17 cellular contexts compared by ENCODE assay signal in genomic region chr22:39110631-39111561, GRCh38. TPM values are rescaled to one million over a fixed set of nuclear protein-coding genes. Genes with fewer than 3 reads are reported as not detected.
DNase-seq lines count a peak whose midpoint lies in the region; ATAC-seq and TF ChIP-seq lines count a peak whose summit lies in the region.
"Had no signal": no experiment of that assay in that cellular context is flagged by ENCODE, and none has a peak within 500 bp of the region (broad histone marks: within the 10 kb centered on the region; RNA-seq: fewer than 3 reads in every experiment).

No MANE protein-coding gene starts in this region.

- no peaks in the 10 kb centered on the region for H3K36me3 ChIP-seq in SK-N-SH (replicated peaks in 1 of 2; ENCODE audit: control insufficient read depth in 1 of 2, insufficient read depth in 2 of 2, low read length in 1 of 2)

- H3K9ac ChIP-seq in SK-N-SH = no peak overlapping the region

- no peak for TF ChIP-seq EP300 in SK-N-SH (IDR thresholded peaks at IDR 0.05; ENCODE audit: borderline replicate concordance in 1 of 2, low read depth in 1 of 2, low read length in 1 of 2)

- H3K9me2 ChIP-seq in SK-N-SH = no peaks in the 10 kb centered on the region

- no peaks in the 10 kb centered on the region for H3K36me3 Mint-ChIP-seq in stimulated activated memory B cell treated with anti-CD40 and anti-IgM and Interleukin-4, amounts not matched to agents 10 μg/mL and 1 μg/mL and 100 μg/mL, for 72 hours

- H3K4me3 Mint-ChIP-seq in stimulated activated memory B cell treated with anti-CD40 and anti-IgM and Interleukin-4, amounts not matched to agents 10 μg/mL and 1 μg/mL and 100 μg/mL, for 72 hours = no peak overlapping the region

- H3K4me2 ChIP-seq in SK-N-SH = no peak overlapping the region

- no peak for TF ChIP-seq CTCF in SK-N-SH (IDR thresholded peaks at IDR 0.05)

- no peak overlapping the region for H2AFZ ChIP-seq in SK-N-SH (ENCODE audit: low read depth)

- no peak for TF ChIP-seq RAD21 in SK-N-SH (IDR thresholded peaks at IDR 0.05; ENCODE audit: low read length)

- H3K27ac Mint-ChIP-seq in stimulated activated memory B cell treated with anti-CD40 and anti-IgM and Interleukin-4, amounts not matched to agents 10 μg/mL and 1 μg/mL and 100 μg/mL, for 72 hours = peak overlapping the region; percentile 73

- no peaks in the 10 kb centered on the region for H3K9me3 Mint-ChIP-seq in stimulated activated memory B cell treated with anti-CD40 and anti-IgM and Interleukin-4, amounts not matched to agents 10 μg/mL and 1 μg/mL and 100 μg/mL, for 72 hours

- no peaks in the 10 kb centered on the region for H3K27me3 Mint-ChIP-seq in stimulated activated memory B cell treated with anti-CD40 and anti-IgM and Interleukin-4, amounts not matched to agents 10 μg/mL and 1 μg/mL and 100 μg/mL, for 72 hours

- H3K79me2 ChIP-seq in SK-N-SH (ENCODE audit: insufficient read depth) = no peaks in the 10 kb centered on the region

- no peaks in the 10 kb centered on the region for H3F3A ChIP-seq in SK-N-SH (replicated peaks; ENCODE audit: insufficient read depth)

- H3K4me1 Mint-ChIP-seq in stimulated activated memory B cell treated with anti-CD40 and anti-IgM and Interleukin-4, amounts not matched to agents 10 μg/mL and 1 μg/mL and 100 μg/mL, for 72 hours = peaks cover 46% of the 10 kb centered on the region

- no peaks in the 10 kb centered on the region for H4K20me1 ChIP-seq in SK-N-SH (ENCODE audit: insufficient read depth)

- no peaks in the 10 kb centered on the region for H3K9me3 ChIP-seq in SK-N-SH

- no peak for ATAC-seq in SK-N-SH treated with all-trans-retinoic acid at 6 μM for 48 hours
- ATAC-seq in esophagus mucosa = peak; percentile 76
- ATAC-seq in stimulated activated memory B cell treated with anti-CD40 and anti-IgM and Interleukin-4, amounts not matched to agents 10 μg/mL and 1 μg/mL and 100 μg/mL, for 72 hours = peak; percentile 62
- ATAC-seq: left cardiac atrium had no signal

- H3K4me1 ChIP-seq in SK-N-SH (ENCODE audit: control insufficient read depth in 1 of 2, insufficient read depth in 2 of 2, low read depth in 1 of 2, low read length in 1 of 2) = peaks cover 0 to 5% of the 10 kb centered on the region in 2 experiments; a peak in 1 of 4 replicates

- WGBS in SK-N-SH (ENCODE audit: low lambda C conversion rate) = 75% methylated on average over 12 of the region's 15 CpGs

- CTCF ChIA-PET in SK-N-SH (lab: Yijun Ruan, JAX) = interaction anchor here (0.9 to 2.7 kb wide), 2 partner anchors 11 to 241 kb away, joined by 3 to 12 read pairs; no protein-coding TSS in a partner anchor

- DNase-seq in SK-N-SH = peak; percentile 39
- DNase-seq in NOMO-1 treated with dmso at 0.1 percent for 144 hours (lab: John Stamatoyannopoulos, UW; ENCODE audit: unreplicated experiment) = peak; percentile 54
- DNase-seq in DMS79 treated with DMSO at 0.1 percent for 48 hours (lab: John Stamatoyannopoulos, UW) = no peak
- DNase-seq in inferior parietal cortex (ENCODE audit: extremely low spot score) = no peak
- no peak for DNase-seq in T-helper 1 cell
- DNase-seq: amniotic stem cell, Calu3, dorsolateral prefrontal cortex, IMR-90, left cardiac atrium, NCI-H226, SHP77 treated with DMSO at 0.1 percent for 48 hours had no signal

- H3K27ac ChIP-seq in SK-N-SH (ENCODE audit: low read depth in 2 of 2, low read length in 1 of 2) = no peak overlapping the region
- H3K27ac ChIP-seq: dorsolateral prefrontal cortex had no signal

- POLR2A ChIA-PET in SK-N-SH (lab: Yijun Ruan, JAX) = no interaction called here

- H3K27me3 ChIP-seq in SK-N-SH (ENCODE audit: insufficient read depth) = no peaks in the 10 kb centered on the region
- H3K27me3 ChIP-seq: dorsolateral prefrontal cortex had no signal

- no peak overlapping the region for H3K4me3 ChIP-seq in SK-N-SH (ENCODE audit: low read depth in 2 of 2, low read length in 1 of 2)
- H3K4me3 ChIP-seq: dorsolateral prefrontal cortex had no signal

TF ChIP-seq in SK-N-SH, 30 proteins besides CTCF, POLR2A, EP300 and RAD21:
- no peak for TF ChIP-seq TAF1 (IDR thresholded peaks at IDR 0.05; ENCODE audit: borderline replicate concordance, low read depth, low read length)
- TF ChIP-seq NRF1 (IDR thresholded peaks at IDR 0.05; ENCODE audit: low read depth, low read length) = no peak
- TF ChIP-seq, protein P1, sequence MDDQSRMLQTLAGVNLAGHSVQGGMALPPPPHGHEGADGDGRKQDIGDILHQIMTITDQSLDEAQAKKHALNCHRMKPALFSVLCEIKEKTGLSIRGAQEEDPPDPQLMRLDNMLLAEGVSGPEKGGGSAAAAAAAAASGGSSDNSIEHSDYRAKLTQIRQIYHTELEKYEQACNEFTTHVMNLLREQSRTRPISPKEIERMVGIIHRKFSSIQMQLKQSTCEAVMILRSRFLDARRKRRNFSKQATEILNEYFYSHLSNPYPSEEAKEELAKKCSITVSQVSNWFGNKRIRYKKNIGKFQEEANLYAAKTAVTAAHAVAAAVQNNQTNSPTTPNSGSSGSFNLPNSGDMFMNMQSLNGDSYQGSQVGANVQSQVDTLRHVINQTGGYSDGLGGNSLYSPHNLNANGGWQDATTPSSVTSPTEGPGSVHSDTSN (IDR thresholded peaks at IDR 0.05) = no peak
- TF ChIP-seq FOXM1 (IDR thresholded peaks at IDR 0.05; ENCODE audit: low read depth) = no peak
TF ChIP-seq in SK-N-SH: peak in this region for 0.

TF ChIP-seq in SK-N-SH treated with all-trans-retinoic acid at 6 μM for 48 hours, 23 proteins besides CTCF, POLR2A, EP300 and RAD21:
- no peak for TF ChIP-seq ZNF70 (CRISPR knock-in tag; IDR thresholded peaks at IDR 0.05)
- no peak for TF ChIP-seq ESRRG (CRISPR knock-in tag; IDR thresholded peaks at IDR 0.05)
- no peak for TF ChIP-seq ZC3H10 (CRISPR knock-in tag; IDR thresholded peaks at IDR 0.05)
- TF ChIP-seq CSRNP3 (CRISPR knock-in tag; IDR thresholded peaks at IDR 0.05) = no peak
- no peak for TF ChIP-seq ZNF565 (CRISPR knock-in tag; conservative IDR thresholded peaks at IDR 0.05; ENCODE audit: low read depth)
- no peak for TF ChIP-seq ZNF8 (CRISPR knock-in tag; IDR thresholded peaks at IDR 0.05)
- no peak for TF ChIP-seq ARNTL (CRISPR knock-in tag; IDR thresholded peaks at IDR 0.05; ENCODE audit: borderline replicate concordance, low read depth)
- TF ChIP-seq GLIS3 (CRISPR knock-in tag; IDR thresholded peaks at IDR 0.05) = no peak
- TF ChIP-seq ISL1 (CRISPR knock-in tag; IDR thresholded peaks at IDR 0.05) = no peak
- no peak for TF ChIP-seq ZFP30 (CRISPR knock-in tag; IDR thresholded peaks at IDR 0.05)
- TF ChIP-seq CREB5 (CRISPR knock-in tag; IDR thresholded peaks at IDR 0.05; ENCODE audit: low read depth) = no peak
- TF ChIP-seq TCF4 (CRISPR knock-in tag; IDR thresholded peaks at IDR 0.05; ENCODE audit: borderline replicate concordance) = no peak
- TF ChIP-seq BACH2 (CRISPR knock-in tag; IDR thresholded peaks at IDR 0.05; ENCODE audit: borderline replicate concordance) = no peak
- TF ChIP-seq, protein P2, sequence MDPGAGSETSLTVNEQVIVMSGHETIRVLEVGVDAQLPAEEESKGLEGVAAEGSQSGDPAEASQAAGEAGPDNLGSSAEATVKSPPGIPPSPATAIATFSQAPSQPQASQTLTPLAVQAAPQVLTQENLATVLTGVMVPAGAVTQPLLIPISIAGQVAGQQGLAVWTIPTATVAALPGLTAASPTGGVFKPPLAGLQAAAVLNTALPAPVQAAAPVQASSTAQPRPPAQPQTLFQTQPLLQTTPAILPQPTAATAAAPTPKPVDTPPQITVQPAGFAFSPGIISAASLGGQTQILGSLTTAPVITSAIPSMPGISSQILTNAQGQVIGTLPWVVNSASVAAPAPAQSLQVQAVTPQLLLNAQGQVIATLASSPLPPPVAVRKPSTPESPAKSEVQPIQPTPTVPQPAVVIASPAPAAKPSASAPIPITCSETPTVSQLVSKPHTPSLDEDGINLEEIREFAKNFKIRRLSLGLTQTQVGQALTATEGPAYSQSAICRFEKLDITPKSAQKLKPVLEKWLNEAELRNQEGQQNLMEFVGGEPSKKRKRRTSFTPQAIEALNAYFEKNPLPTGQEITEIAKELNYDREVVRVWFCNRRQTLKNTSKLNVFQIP (CRISPR knock-in tag; IDR thresholded peaks at IDR 0.05; ENCODE audit: borderline replicate concordance, low read depth) = no peak

RNA-seq across cellular contexts. Expression of gene APOBEC3H, which starts 13.9 kb away (rescaled TPM):
- polyA plus RNA-seq in SK-N-SH (2012; rRNA removed) = 0.18 and 0.49 TPM in 2 replicates
- polyA plus RNA-seq in SK-N-SH (2012; cell fraction: cytosol; rRNA removed) = 0.18 and 0.33 TPM in 2 replicates
- polyA plus RNA-seq in SK-N-SH (2012; cell fraction: nucleus; rRNA removed) = 0.54 and 0.77 TPM in 2 replicates
- not detected for total RNA-seq in esophagus mucosa
- total RNA-seq: A673, Calu3, frontal cortex had no signal
- polyA plus RNA-seq: IMR-90 had no signal

RNA-seq across cellular contexts. Expression of gene APOBEC3G, which starts 33.8 kb away (rescaled TPM):
- polyA plus RNA-seq in SK-N-SH (2012; rRNA removed) = 0.11 TPM in 1 of 2 replicates, not detected in the other
- 0.09 and 0.17 TPM in 2 replicates for polyA plus RNA-seq in SK-N-SH (2012; cell fraction: cytosol; rRNA removed)
- 0.08 and 0.10 TPM in 2 replicates for polyA plus RNA-seq in SK-N-SH (2012; cell fraction: nucleus; rRNA removed)
- 3.9 TPM for total RNA-seq in esophagus mucosa

RNA-seq across cellular contexts. Expression of gene CBX7, which starts 41.6 kb away (rescaled TPM):
- polyA plus RNA-seq in SK-N-SH (2012; rRNA removed) = 2.3 and 2.7 TPM in 2 replicates
- 1.4 and 2.3 TPM in 2 replicates for polyA plus RNA-seq in SK-N-SH (2012; cell fraction: cytosol; rRNA removed)
- polyA plus RNA-seq in SK-N-SH (2012; cell fraction: nucleus; rRNA removed) = 8.3 and 9.9 TPM in 2 replicates
- 4.5 TPM for total RNA-seq in esophagus mucosa

Comparison
In these comparisons a context has a peak if more than half of its experiments do, and no peak if none do; other contexts are left out.
1. DNase-seq: peak in SK-N-SH (single experiment) and NOMO-1 treated with dmso at 0.1 percent for 144 hours (single experiment); none in DMS79 treated with DMSO at 0.1 percent for 48 hours (single experiment), inferior parietal cortex (single experiment) and T-helper 1 cell (0 of 5).